ENCODE assay signal across 22 cellular contexts in the genomic region with DNA sequence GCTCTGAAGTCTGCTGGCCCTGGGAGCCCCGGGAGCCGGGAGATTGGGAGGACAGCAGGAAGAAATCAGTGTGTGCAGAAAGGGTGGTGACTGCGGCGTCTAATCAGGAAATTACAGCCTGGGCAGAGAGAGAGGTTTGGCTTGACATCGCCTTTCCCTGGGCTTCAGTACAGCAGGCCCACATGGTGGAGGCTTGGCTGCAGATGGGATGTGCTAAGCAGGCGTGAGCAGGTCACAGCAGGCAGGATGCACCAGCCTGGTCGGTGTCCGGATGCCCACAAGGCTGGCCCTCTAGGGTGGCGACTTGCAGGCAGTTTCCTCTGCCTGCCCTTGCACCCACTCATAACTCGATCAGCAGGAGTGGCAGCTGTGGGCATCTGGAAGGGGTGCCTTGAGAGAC. TPM values are rescaled to one million over a fixed set of nuclear protein-coding genes. Genes with fewer than 3 reads are reported as not detected.
DNase-seq lines count a peak whose midpoint lies in the region; ATAC-seq and TF ChIP-seq lines count a peak whose summit lies in the region.
"Had no signal": no experiment of that assay in that cellular context is flagged by ENCODE, and none has a peak within 500 bp of the region (broad histone marks: within the 10 kb centered on the region; RNA-seq: fewer than 3 reads in every experiment).

No MANE protein-coding gene starts in this region.

- H3K4me3 ChIP-seq in stomach, result no peak overlapping the region
- H3K4me3 ChIP-seq: BLaER1, vagina had no signal

- WGBS in stomach, 5 donors, result 34 to 55% (median 44%) methylated on average over 8 to 10 of the region's 10 CpGs

- ATAC-seq in left colon (peak; percentile 37), HG03439 (IDR thresholded peaks at IDR 0.05; ENCODE audit: unreplicated experiment) (no peak)
- no peak for ATAC-seq in stimulated activated naive CD8-positive, alpha-beta T cell treated with anti-CD3 and anti-CD28 coated beads, Interleukin-15, amount 100 ng/mL, for 72 hours
- ATAC-seq: activated CD8-positive, alpha-beta T cell treated with anti-CD3 and anti-CD28 coated beads, Interleukin-2, amount 10 ng/mL, durations not matched to agents 7 days and 5 days had no signal

- H3K27ac Mint-ChIP-seq in activated naive CD4-positive, alpha-beta T cell treated with anti-CD3 and anti-CD28 coated beads, Interleukin-2, amount 50 U/mL, for 24 hours, result peak overlapping the region; percentile 43
- peak overlapping the region in 1 of 2 donors; percentile 22 for H3K27ac Mint-ChIP-seq in stimulated activated naive CD8-positive, alpha-beta T cell treated with anti-CD3 and anti-CD28 coated beads, Interleukin-15, amount 100 ng/mL, for 72 hours
- H3K27ac Mint-ChIP-seq: activated CD8-positive, alpha-beta T cell treated with anti-CD3 and anti-CD28 coated beads, Interleukin-2, amount 10 ng/mL, durations not matched to agents 7 days and 5 days; activated naive CD4-positive, alpha-beta T cell treated with anti-CD3 and anti-CD28 coated beads, Interleukin-2, amount 10 ng/mL, durations not matched to agents 7 days and 5 days; activated T-cell treated with anti-CD3 and anti-CD28 coated beads, Interleukin-2, amount 50 U/mL, for 24 hours; memory B cell had no signal

- H3K9me3 ChIP-seq in stomach, result no peaks in the 10 kb centered on the region
- H3K9me3 ChIP-seq: BLaER1, SK-N-SH, vagina had no signal

- no peak for DNase-seq in activated naive CD4-positive, alpha-beta T cell treated with anti-CD3 and anti-CD28 coated beads, Interleukin-2, amount 50 U/mL, for 16 hours
- DNase-seq in cerebellar cortex (ENCODE audit: low spot score) (peak; percentile 81), left colon (no peak), stomach (peak; percentile 41), KG1 (lab: John Stamatoyannopoulos, UW) (no peak)
- DNase-seq in stimulated activated naive CD8-positive, alpha-beta T cell treated with anti-CD3 and anti-CD28 coated beads, Interleukin-15, amount 100 ng/mL, for 72 hours, result no peak
- DNase-seq: activated CD8-positive, alpha-beta T cell treated with anti-CD3 and anti-CD28 coated beads, Interleukin-2, amount 10 ng/mL, durations not matched to agents 7 days and 5 days; activated naive CD4-positive, alpha-beta T cell treated with anti-CD3 and anti-CD28 coated beads, Interleukin-2, amount 10 ng/mL, durations not matched to agents 7 days and 5 days; activated T-cell treated with anti-CD3 and anti-CD28 coated beads, Interleukin-2, amount 50 U/mL, for 24 hours; anterior cingulate cortex; erythroblast; IMR-90; NCI-H1436; NCI-H524 treated with DMSO at 0.1 percent for 48 hours; RPMI8226; SK-N-SH; T-helper 2 cell had no signal

- no peak overlapping the region for H3K4me3 Mint-ChIP-seq in activated naive CD4-positive, alpha-beta T cell treated with anti-CD3 and anti-CD28 coated beads, Interleukin-2, amount 50 U/mL, for 24 hours
- H3K4me3 Mint-ChIP-seq in stimulated activated naive CD8-positive, alpha-beta T cell treated with anti-CD3 and anti-CD28 coated beads, Interleukin-15, amount 100 ng/mL, for 72 hours, result no peak overlapping the region
- H3K4me3 Mint-ChIP-seq: activated CD8-positive, alpha-beta T cell treated with anti-CD3 and anti-CD28 coated beads, Interleukin-2, amount 10 ng/mL, durations not matched to agents 7 days and 5 days; activated naive CD4-positive, alpha-beta T cell treated with anti-CD3 and anti-CD28 coated beads, Interleukin-2, amount 10 ng/mL, durations not matched to agents 7 days and 5 days; activated T-cell treated with anti-CD3 and anti-CD28 coated beads, Interleukin-2, amount 50 U/mL, for 24 hours; memory B cell had no signal

- intact Hi-C loops in left colon (cut with DNase I, micrococcal nuclease) (no loop called here), stomach (cut with DNase I; ENCODE audit: low total_unique reads) (no loop called here)

- H3K36me3 Mint-ChIP-seq in activated naive CD4-positive, alpha-beta T cell treated with anti-CD3 and anti-CD28 coated beads, Interleukin-2, amount 50 U/mL, for 24 hours, result no peaks in the 10 kb centered on the region
- H3K36me3 Mint-ChIP-seq: activated naive CD4-positive, alpha-beta T cell treated with anti-CD3 and anti-CD28 coated beads, Interleukin-2, amount 10 ng/mL, durations not matched to agents 7 days and 5 days; memory B cell had no signal

- TF ChIP-seq POLR2A in stomach (IDR thresholded peaks at IDR 0.05), result no peak

- H3K4me1 Mint-ChIP-seq in activated naive CD4-positive, alpha-beta T cell treated with anti-CD3 and anti-CD28 coated beads, Interleukin-2, amount 50 U/mL, for 24 hours, result no peaks in the 10 kb centered on the region
- no peaks in the 10 kb centered on the region for H3K4me1 Mint-ChIP-seq in stimulated activated naive CD8-positive, alpha-beta T cell treated with anti-CD3 and anti-CD28 coated beads, Interleukin-15, amount 100 ng/mL, for 72 hours
- H3K4me1 Mint-ChIP-seq: activated naive CD4-positive, alpha-beta T cell treated with anti-CD3 and anti-CD28 coated beads, Interleukin-2, amount 10 ng/mL, durations not matched to agents 7 days and 5 days; memory B cell had no signal

- H3K27ac ChIP-seq in stomach, result peak overlapping the region in 2 of 5 donors; percentile 15 to 27
- H3K27ac ChIP-seq: BLaER1, vagina had no signal

- TF ChIP-seq EP300 in stomach (IDR thresholded peaks at IDR 0.05), result no peak

- no peak for TF ChIP-seq CTCF in stomach (IDR thresholded peaks at IDR 0.05)

- no peaks in the 10 kb centered on the region for H3K27me3 Mint-ChIP-seq in activated naive CD4-positive, alpha-beta T cell treated with anti-CD3 and anti-CD28 coated beads, Interleukin-2, amount 50 U/mL, for 24 hours
- H3K27me3 Mint-ChIP-seq in stimulated activated naive CD8-positive, alpha-beta T cell treated with anti-CD3 and anti-CD28 coated beads, Interleukin-15, amount 100 ng/mL, for 72 hours, result no peaks in the 10 kb centered on the region
- H3K27me3 Mint-ChIP-seq: activated T-cell treated with anti-CD3 and anti-CD28 coated beads, Interleukin-2, amount 50 U/mL, for 24 hours had no signal

- H3K9me3 Mint-ChIP-seq in activated naive CD4-positive, alpha-beta T cell treated with anti-CD3 and anti-CD28 coated beads, Interleukin-2, amount 50 U/mL, for 24 hours, result no peaks in the 10 kb centered on the region
- no peaks in the 10 kb centered on the region for H3K9me3 Mint-ChIP-seq in stimulated activated naive CD8-positive, alpha-beta T cell treated with anti-CD3 and anti-CD28 coated beads, Interleukin-15, amount 100 ng/mL, for 72 hours
- H3K9me3 Mint-ChIP-seq: activated naive CD4-positive, alpha-beta T cell treated with anti-CD3 and anti-CD28 coated beads, Interleukin-2, amount 10 ng/mL, durations not matched to agents 7 days and 5 days; activated T-cell treated with anti-CD3 and anti-CD28 coated beads, Interleukin-2, amount 50 U/mL, for 24 hours; memory B cell had no signal

- no peaks in the 10 kb centered on the region for H3K27me3 ChIP-seq in stomach
- H3K27me3 ChIP-seq: BLaER1, vagina had no signal

- H3K36me3 ChIP-seq in stomach, result no peaks in the 10 kb centered on the region
- H3K36me3 ChIP-seq: BLaER1, vagina had no signal

- peaks cover 14 to 70% (median 45%) of the 10 kb centered on the region in 4 donors for H3K4me1 ChIP-seq in stomach
- H3K4me1 ChIP-seq: BLaER1 had no signal

RNA-seq across cellular contexts. Expression of gene PITX1, which starts 17.1 kb away (rescaled TPM):
- total RNA-seq in left colon (10 to 100 TPM in 1 of 2 donors, 1 to 10 TPM in 1; 6.2 to 12.3 TPM), stomach (10 to 100 TPM; 30.3 to 91.1 (median 42.6) TPM)
- polyA plus RNA-seq in stomach, result 100 to 1,000 TPM in 1 of 3 donors, 10 to 100 TPM in 2; 31.6 to 149 (median 48.7) TPM
- total RNA-seq: activated CD8-positive, alpha-beta T cell treated with anti-CD3 and anti-CD28 coated beads, Interleukin-2, amount 10 ng/mL, durations not matched to agents 7 days and 5 days had no signal
- polyA plus RNA-seq: SK-N-SH had no signal

RNA-seq across cellular contexts. Expression of gene CATSPER3, which starts 49.2 kb away (rescaled TPM):
- 1 to 10 TPM in 1 of 2 donors, under 1 TPM in 1; 0.70 to 1.1 TPM for total RNA-seq in left colon
- not detected for total RNA-seq in stomach
- under 1 TPM in 2 of 3 donors, not detected in 1; 0.62 to 0.88 TPM for polyA plus RNA-seq in stomach
- total RNA-seq: vagina had no signal

Comparison
In these comparisons a context has a peak if more than half of its experiments do, and no peak if none do; other contexts are left out.
1. DNase-seq: peak in cerebellar cortex (single experiment) and stomach (single experiment); none in activated naive CD4-positive, alpha-beta T cell treated with anti-CD3 and anti-CD28 coated beads, Interleukin-2, amount 50 U/mL, for 16 hours (single experiment), left colon (0 of 2), KG1 (single experiment) and stimulated activated naive CD8-positive, alpha-beta T cell treated with anti-CD3 and anti-CD28 coated beads, Interleukin-15, amount 100 ng/mL, for 72 hours (0 of 2).